8 cellular contexts compared by ENCODE assay signal in genomic region chr9:131278421-131279111, GRCh38. TPM values are rescaled to one million over a fixed set of nuclear protein-coding genes. Genes with fewer than 3 reads are reported as not detected.
DNase-seq lines count a peak whose midpoint lies in the region; ATAC-seq, FAIRE-seq and TF ChIP-seq lines count a peak whose summit lies in the region.

No MANE protein-coding gene starts in this region.

- H3K36me3 Mint-ChIP-seq in activated T-helper 1 cell treated with anti-CD3 and anti-CD28 coated beads, Interleukin-12 subunit alpha, Interleukin-12 subunit beta, Interleukin-2, Interleukin-4 antibody, amounts not matched to agents 30 ng/mL and 10 ng/mL and 1 ng/mL, durations not matched to agents 14 hours and 24 hours and 36 hours (ENCODE audit: low read depth): peaks cover 26% of the 10 kb centered on the region
- no peaks in the 10 kb centered on the region for H3K36me3 Mint-ChIP-seq in mesothelial cell of epicardium

- H3K4me3 ChIP-seq in HepG2 (replicated peaks in 1 of 3; ENCODE audit: insufficient read depth in 1 of 3, low read depth in 2 of 3, low read length in 3 of 3) (peak overlapping the region; percentile 3 to 68 (median 45); a peak in 2 of 6 replicates), right lobe of liver (peak overlapping the region in 1 of 3 donors; percentile 52), vagina (peak overlapping the region; percentile 64 to 71)

- peak overlapping the region; percentile 60 for H3K4me2 ChIP-seq in HepG2 (ENCODE audit: low read depth, low read length)

- 30% methylated on average over 7 of the region's 18 CpGs for WGBS in HepG2 (ENCODE audit: low lambda C conversion rate)
- no CpG with 5 or more reads among the region's 18 CpGs for WGBS in right lobe of liver (ENCODE audit: insufficient coverage, low coverage, low lambda C conversion rate, missing lambda C conversion rate)

- BruUV-seq in HepG2 (replicated peaks; lab: Mats Ljungman, UMichigan): no TSS peak

- no peaks in the 10 kb centered on the region for H3K9me3 ChIP-seq in HepG2 (ENCODE audit: low read length)
- H3K9me3 ChIP-seq in right lobe of liver: no peaks in the 10 kb centered on the region
- no peaks in the 10 kb centered on the region for H3K9me3 ChIP-seq in vagina

- H3K27me3 ChIP-seq in HepG2 (ENCODE audit: control insufficient read depth in 1 of 2, insufficient read depth in 2 of 2, low read length in 2 of 2): peaks cover 22 to 84% of the 10 kb centered on the region in 2 experiments
- H3K27me3 ChIP-seq in right lobe of liver: no peaks in the 10 kb centered on the region
- no peaks in the 10 kb centered on the region for H3K27me3 ChIP-seq in vagina

- no peak for FAIRE-seq in HepG2 (lab: Jason Lieb, UNC)

- no peak overlapping the region for H3K9ac ChIP-seq in HepG2 (ENCODE audit: insufficient read depth, low read depth, low read length)

- TF ChIP-seq POLR2A in HepG2 (IDR thresholded peaks at IDR 0.05; ENCODE audit: insufficient read depth in 1 of 2, low read depth in 2 of 2, low read length in 2 of 2): no peak
- TF ChIP-seq POLR2A in right lobe of liver (IDR thresholded peaks at IDR 0.05): no peak
- TF ChIP-seq POLR2A in vagina (IDR thresholded peaks at IDR 0.05): no peak

- no peaks in the 10 kb centered on the region for H3K36me3 ChIP-seq in HepG2 (replicated peaks in 1 of 2; ENCODE audit: control insufficient read depth in 1 of 2, insufficient read depth in 2 of 2, low read length in 2 of 2)
- no peaks in the 10 kb centered on the region for H3K36me3 ChIP-seq in right lobe of liver
- no peaks in the 10 kb centered on the region for H3K36me3 ChIP-seq in vagina

- DNase-seq in HepG2 (ENCODE audit: low spot score) (no peak), right lobe of liver (no peak), mesothelial cell of epicardium (ENCODE audit: low spot score in 2 of 2, unreplicated experiment in 2 of 2) (no peak), vagina (ENCODE audit: extremely low spot score in 2 of 2) (no peak), HCEC 1CT (no peak)
- DNase-seq in activated T-helper 1 cell treated with anti-CD3 and anti-CD28 coated beads, Interleukin-12 subunit alpha, Interleukin-12 subunit beta, Interleukin-2, Interleukin-4 antibody, amounts not matched to agents 30 ng/mL and 10 ng/mL and 1 ng/mL, durations not matched to agents 14 hours and 24 hours and 36 hours (ENCODE audit: low spot score): no peak

- peaks cover 25% of the 10 kb centered on the region for H3K4me1 Mint-ChIP-seq in activated T-helper 1 cell treated with anti-CD3 and anti-CD28 coated beads, Interleukin-12 subunit alpha, Interleukin-12 subunit beta, Interleukin-2, Interleukin-4 antibody, amounts not matched to agents 30 ng/mL and 10 ng/mL and 1 ng/mL, durations not matched to agents 14 hours and 24 hours and 36 hours (ENCODE audit: low read depth)
- H3K4me1 Mint-ChIP-seq in mesothelial cell of epicardium: peaks cover 4% of the 10 kb centered on the region

- H3K27me3 Mint-ChIP-seq in activated T-helper 1 cell treated with anti-CD3 and anti-CD28 coated beads, Interleukin-12 subunit alpha, Interleukin-12 subunit beta, Interleukin-2, Interleukin-4 antibody, amounts not matched to agents 30 ng/mL and 10 ng/mL and 1 ng/mL, durations not matched to agents 14 hours and 24 hours and 36 hours (ENCODE audit: insufficient read depth): peaks cover 20% of the 10 kb centered on the region
- peaks cover 80% of the 10 kb centered on the region for H3K27me3 Mint-ChIP-seq in mesothelial cell of epicardium (ENCODE audit: low read depth)

- H2AFZ ChIP-seq in HepG2 (ENCODE audit: low read length): no peak overlapping the region

- peaks cover 40% of the 10 kb centered on the region for H3K4me1 ChIP-seq in HepG2 (ENCODE audit: insufficient read depth, low read length)
- no peaks in the 10 kb centered on the region for H3K4me1 ChIP-seq in right lobe of liver
- peaks cover 10% of the 10 kb centered on the region for H3K4me1 ChIP-seq in vagina

- TF ChIP-seq RAD21 in HepG2 (CRISPR knock-in tag; IDR thresholded peaks at IDR 0.05): no peak

- peak overlapping the region; percentile 86 for H3K4me3 Mint-ChIP-seq in activated T-helper 1 cell treated with anti-CD3 and anti-CD28 coated beads, Interleukin-12 subunit alpha, Interleukin-12 subunit beta, Interleukin-2, Interleukin-4 antibody, amounts not matched to agents 30 ng/mL and 10 ng/mL and 1 ng/mL, durations not matched to agents 14 hours and 24 hours and 36 hours
- peak overlapping the region; percentile 69 for H3K4me3 Mint-ChIP-seq in mesothelial cell of epicardium

- TF ChIP-seq EP300 in HepG2 (IDR thresholded peaks at IDR 0.05; ENCODE audit: low read depth in 2 of 2, low read length in 2 of 2): no peak
- no peak for TF ChIP-seq EP300 in HepG2 (CRISPR knock-in tag; IDR thresholded peaks at IDR 0.05; ENCODE audit: borderline replicate concordance)

- no peaks in the 10 kb centered on the region for H3K9me3 Mint-ChIP-seq in activated T-helper 1 cell treated with anti-CD3 and anti-CD28 coated beads, Interleukin-12 subunit alpha, Interleukin-12 subunit beta, Interleukin-2, Interleukin-4 antibody, amounts not matched to agents 30 ng/mL and 10 ng/mL and 1 ng/mL, durations not matched to agents 14 hours and 24 hours and 36 hours
- no peaks in the 10 kb centered on the region for H3K9me3 Mint-ChIP-seq in mesothelial cell of epicardium

- intact Hi-C loops in HepG2 (cut with micrococcal nuclease; ENCODE audit: unreplicated experiment) (loop anchor here (5.0 to 10.0 kb wide), 2 partner anchors 46 to 101 kb away; no protein-coding TSS in a partner anchor), right lobe of liver (cut with DNase I) (no loop called here), vagina (cut with DNase I) (no loop called here)
- intact Hi-C loops in activated T-helper 1 cell treated with anti-CD3 and anti-CD28 coated beads, Interleukin-12 subunit alpha, Interleukin-12 subunit beta, Interleukin-2, Interleukin-4 antibody, amounts not matched to agents 30 ng/mL and 10 ng/mL and 1 ng/mL, durations not matched to agents 14 hours and 24 hours and 36 hours (cut with micrococcal nuclease): loop anchor here (1.0 to 5.0 kb wide), 5 partner anchors 8 to 449 kb away; partner anchors contain the start of gene NUP214

- no peak for ATAC-seq in HepG2
- ATAC-seq in right lobe of liver: no peak
- ATAC-seq in HG03342 (IDR thresholded peaks at IDR 0.05; ENCODE audit: unreplicated experiment): no peak
- ATAC-seq in HG02973 (IDR thresholded peaks at IDR 0.05; ENCODE audit: unreplicated experiment): no peak

- TF ChIP-seq CTCF in HepG2 (CRISPR knock-in tag; IDR thresholded peaks at IDR 0.05) (no peak), right lobe of liver (IDR thresholded peaks at IDR 0.05) (no peak), mesothelial cell of epicardium (IDR thresholded peaks at IDR 0.05; ENCODE audit: unreplicated experiment) (no peak), vagina (IDR thresholded peaks at IDR 0.05) (no peak)

- CTCF ChIA-PET in HepG2 (lab: Yijun Ruan, JAX; ENCODE audit: low intra/inter-chr PET ratio, low total read pairs): no interaction called here

- in situ Hi-C loops in HepG2 (cut with HindIII; ENCODE audit: extremely low pct_ligation_motif_present, low pct_unique_long_range_greater_than_20kb): no loop called here

- no peaks in the 10 kb centered on the region for H3K79me2 ChIP-seq in HepG2 (ENCODE audit: insufficient read depth, low read length)

- H3K27ac Mint-ChIP-seq in activated T-helper 1 cell treated with anti-CD3 and anti-CD28 coated beads, Interleukin-12 subunit alpha, Interleukin-12 subunit beta, Interleukin-2, Interleukin-4 antibody, amounts not matched to agents 30 ng/mL and 10 ng/mL and 1 ng/mL, durations not matched to agents 14 hours and 24 hours and 36 hours: peak overlapping the region; percentile 93
- H3K27ac Mint-ChIP-seq in mesothelial cell of epicardium: no peak overlapping the region

- H3K27ac ChIP-seq in HepG2 (ENCODE audit: extremely low read length, insufficient read depth, low read length): no peak overlapping the region
- H3K27ac ChIP-seq in right lobe of liver: no peak overlapping the region
- no peak overlapping the region for H3K27ac ChIP-seq in vagina

- peaks cover 3% of the 10 kb centered on the region; the same call in 1 of the 2 replicates for H4K20me1 ChIP-seq in HepG2 (ENCODE audit: insufficient read depth, low read length)

- POLR2A ChIA-PET in HepG2 (lab: Yijun Ruan, JAX): no interaction called here

RNA-seq across cellular contexts. Expression of gene FAM78A, which starts 2.3 kb away (rescaled TPM):
- 0.14 and 0.18 TPM in 2 replicates for total RNA-seq in HepG2 (2016; rRNA removed; fragmentation: Illumina TruSeq; extraction: Trizol)
- not detected in 2 replicates for total RNA-seq in HepG2 (2016; cell fraction: cytosol; rRNA removed; fragmentation: Illumina TruSeq; extraction: Trizol; ENCODE audit: low read depth)
- total RNA-seq in HepG2 (2016; cell fraction: insoluble cytoplasmic fraction; rRNA removed; fragmentation: Illumina TruSeq; extraction: Trizol): 0.15 and 0.26 TPM in 2 replicates
- 0.15 TPM in 1 of 2 replicates, not detected in the other for total RNA-seq in HepG2 (2016; cell fraction: membrane; rRNA removed; fragmentation: Illumina TruSeq; extraction: Trizol)
- total RNA-seq in HepG2 (2016; cell fraction: nucleus; rRNA removed; fragmentation: Illumina TruSeq; extraction: Trizol): 0.50 and 0.68 TPM in 2 replicates
- polyA plus RNA-seq in HepG2 (2011; rRNA removed): 0.51 and 0.62 TPM in 2 replicates
- 0.37 and 0.43 TPM in 2 replicates for polyA plus RNA-seq in HepG2 (2011; cell fraction: cytosol; rRNA removed)
- polyA plus RNA-seq in HepG2 (2011; cell fraction: nucleus; rRNA removed): 0.63 and 0.69 TPM in 2 replicates
- polyA plus RNA-seq in HepG2 (2012): 0.25 and 0.30 TPM in 2 replicates
- 0.03 and 0.11 TPM in 2 replicates for polyA plus RNA-seq in HepG2 (2016; cell fraction: cytosol; fragmentation: Illumina TruSeq; extraction: Trizol; ENCODE audit: low read depth)
- 0.12 and 0.21 TPM in 2 replicates for polyA plus RNA-seq in HepG2 (2016; cell fraction: insoluble cytoplasmic fraction; fragmentation: Illumina TruSeq; extraction: Trizol; ENCODE audit: low read depth)
- polyA plus RNA-seq in HepG2 (2016; cell fraction: membrane; fragmentation: Illumina TruSeq; extraction: Trizol; ENCODE audit: low read depth): 0.07 and 0.10 TPM in 2 replicates
- polyA plus RNA-seq in HepG2 (2016; cell fraction: nucleus; fragmentation: Illumina TruSeq; extraction: Trizol; ENCODE audit: insufficient read depth, low read depth): 0.11 and 0.22 TPM in 2 replicates
- 0.62 and 23.9 TPM in 2 replicates for polyA minus RNA-seq in HepG2 (2011; rRNA and poly(A)+ RNA removed; ENCODE audit: low replicate concordance)
- polyA minus RNA-seq in HepG2 (2011; cell fraction: cytosol; rRNA and poly(A)+ RNA removed): 0.26 and 0.49 TPM in 2 replicates
- polyA minus RNA-seq in HepG2 (2011; cell fraction: nucleus; rRNA and poly(A)+ RNA removed): 0.12 and 0.13 TPM in 2 replicates
- total RNA-seq in right lobe of liver: 1 to 10 TPM in 4 of 6 experiments, under 1 TPM in 2; 0.92 to 2.4 (median 1.6) TPM
- total RNA-seq in activated T-helper 1 cell treated with anti-CD3 and anti-CD28 coated beads, Interleukin-12 subunit alpha, Interleukin-12 subunit beta, Interleukin-2, Interleukin-4 antibody, amounts not matched to agents 30 ng/mL and 10 ng/mL and 1 ng/mL, durations not matched to agents 14 hours and 24 hours and 36 hours: 52.8 and 54.3 TPM in 2 replicates
- 0.54 to 0.80 TPM (median 0.64 TPM) in 3 replicates for total RNA-seq in mesothelial cell of epicardium
- 2.5 TPM for total RNA-seq in vagina

RNA-seq across cellular contexts. Expression of gene PLPP7, which starts 11.0 kb away (rescaled TPM):
- 0.66 and 1.2 TPM in 2 replicates for total RNA-seq in HepG2 (2016; rRNA removed; fragmentation: Illumina TruSeq; extraction: Trizol)
- total RNA-seq in HepG2 (2016; cell fraction: cytosol; rRNA removed; fragmentation: Illumina TruSeq; extraction: Trizol; ENCODE audit: low read depth): 1.1 TPM in 2 replicates
- total RNA-seq in HepG2 (2016; cell fraction: insoluble cytoplasmic fraction; rRNA removed; fragmentation: Illumina TruSeq; extraction: Trizol): 0.85 and 1.0 TPM in 2 replicates
- 1.7 TPM in 2 replicates for total RNA-seq in HepG2 (2016; cell fraction: membrane; rRNA removed; fragmentation: Illumina TruSeq; extraction: Trizol)
- 0.28 and 1.4 TPM in 2 replicates for total RNA-seq in HepG2 (2016; cell fraction: nucleus; rRNA removed; fragmentation: Illumina TruSeq; extraction: Trizol)
- polyA plus RNA-seq in HepG2 (2011; rRNA removed): 0.33 and 0.67 TPM in 2 replicates
- polyA plus RNA-seq in HepG2 (2011; cell fraction: cytosol; rRNA removed): 0.47 and 1.0 TPM in 2 replicates
- polyA plus RNA-seq in HepG2 (2011; cell fraction: nucleus; rRNA removed): 0.66 and 0.87 TPM in 2 replicates
- polyA plus RNA-seq in HepG2 (2012): 0.69 and 0.78 TPM in 2 replicates
- 1.2 and 1.6 TPM in 2 replicates for polyA plus RNA-seq in HepG2 (2016; cell fraction: cytosol; fragmentation: Illumina TruSeq; extraction: Trizol; ENCODE audit: low read depth)
- 0.74 and 0.82 TPM in 2 replicates for polyA plus RNA-seq in HepG2 (2016; cell fraction: insoluble cytoplasmic fraction; fragmentation: Illumina TruSeq; extraction: Trizol; ENCODE audit: low read depth)
- polyA plus RNA-seq in HepG2 (2016; cell fraction: membrane; fragmentation: Illumina TruSeq; extraction: Trizol; ENCODE audit: low read depth): 1.7 TPM in 2 replicates
- polyA plus RNA-seq in HepG2 (2016; cell fraction: nucleus; fragmentation: Illumina TruSeq; extraction: Trizol; ENCODE audit: insufficient read depth, low read depth): 0.56 and 0.57 TPM in 2 replicates
- polyA minus RNA-seq in HepG2 (2011; rRNA and poly(A)+ RNA removed; ENCODE audit: low replicate concordance): 0.16 and 1.9 TPM in 2 replicates
- 0.70 and 0.79 TPM in 2 replicates for polyA minus RNA-seq in HepG2 (2011; cell fraction: cytosol; rRNA and poly(A)+ RNA removed)
- 0.52 and 1.1 TPM in 2 replicates for polyA minus RNA-seq in HepG2 (2011; cell fraction: nucleus; rRNA and poly(A)+ RNA removed)
- under 1 TPM in 5 of 6 experiments, not detected in 1; 0.11 to 0.43 (median 0.22) TPM for total RNA-seq in right lobe of liver
- 0.10 TPM in 1 of 2 replicates, not detected in the other for total RNA-seq in activated T-helper 1 cell treated with anti-CD3 and anti-CD28 coated beads, Interleukin-12 subunit alpha, Interleukin-12 subunit beta, Interleukin-2, Interleukin-4 antibody, amounts not matched to agents 30 ng/mL and 10 ng/mL and 1 ng/mL, durations not matched to agents 14 hours and 24 hours and 36 hours
- 0.60 to 1.1 TPM (median 0.79 TPM) in 3 replicates for total RNA-seq in mesothelial cell of epicardium
- total RNA-seq in vagina: 11.8 TPM

Comparison
In these comparisons a context has a peak if more than half of its experiments do, and no peak if none do; other contexts are left out.
1. intact Hi-C loops: an anchor here in HepG2 (5.0 to 10.0 kb wide) and activated T-helper 1 cell treated with anti-CD3 and anti-CD28 coated beads, Interleukin-12 subunit alpha, Interleukin-12 subunit beta, Interleukin-2, Interleukin-4 antibody, amounts not matched to agents 30 ng/mL and 10 ng/mL and 1 ng/mL, durations not matched to agents 14 hours and 24 hours and 36 hours (1.0 to 5.0 kb wide); none called in right lobe of liver and vagina.
2. RNA of gene FAM78A, which starts 2.3 kb away (total RNA-seq): 52.8 to 54.3 TPM in activated T-helper 1 cell treated with anti-CD3 and anti-CD28 coated beads, Interleukin-12 subunit alpha, Interleukin-12 subunit beta, Interleukin-2, Interleukin-4 antibody, amounts not matched to agents 30 ng/mL and 10 ng/mL and 1 ng/mL, durations not matched to agents 14 hours and 24 hours and 36 hours; 2.5 TPM in vagina (single experiment), 0.92 to 2.4 TPM in right lobe of liver, 0.54 to 0.80 TPM in mesothelial cell of epicardium and 0.14 to 0.68 TPM in HepG2; every median in the first group is over 10 times any median in the second.